Comparison of ENCODE assay signal across 9 cellular contexts in genomic region chr5:153965102-153965645, GRCh38.
DNase-seq lines count a peak whose midpoint lies in the region; ATAC-seq and TF ChIP-seq lines count a peak whose summit lies in the region.
"Had no signal": no experiment of that assay in that cellular context is flagged by ENCODE, and none has a peak within 500 bp of the region (broad histone marks: within the 10 kb centered on the region; RNA-seq: fewer than 3 reads in every experiment).

No MANE protein-coding gene starts in this region.

- H3K36me3 ChIP-seq in H7 (replicated peaks; ENCODE audit: control insufficient read depth, insufficient read depth, low read length): no peaks in the 10 kb centered on the region
- no peaks in the 10 kb centered on the region for H3K36me3 ChIP-seq in left lung

- peaks cover 3 to 5% of the 10 kb centered on the region in 2 donors for H3K4me1 Mint-ChIP-seq in stimulated activated naive B cell treated with anti-CD40 and anti-IgM and Interleukin-4, amounts not matched to agents 10 μg/mL and 1 μg/mL and 100 μg/mL, for 72 hours

- H3K4me3 ChIP-seq in H7 (ENCODE audit: insufficient read depth, low read depth, low read length): peak overlapping the region; percentile 17; the same call in 1 of the 2 replicates
- H3K4me3 ChIP-seq in NB4 (ENCODE audit: low read depth, low read length): no peak overlapping the region
- peak overlapping the region; percentile 47 for H3K4me3 ChIP-seq in coronary artery
- no peak overlapping the region for H3K4me3 ChIP-seq in left lung

- H3K27ac ChIP-seq in coronary artery (no peak overlapping the region), left lung (no peak overlapping the region)

- TF ChIP-seq CTCF in NB4 (IDR thresholded peaks at IDR 0.05; ENCODE audit: low read depth, low read length) (peak; percentile 77), coronary artery (IDR thresholded peaks at IDR 0.05) (peak; percentile 57), left lung (IDR thresholded peaks at IDR 0.05) (peak; percentile 81)

- no peaks in the 10 kb centered on the region for H3K27me3 ChIP-seq in H7 (ENCODE audit: control insufficient read depth, insufficient read depth, low read length)
- H3K27me3 ChIP-seq in left lung: no peaks in the 10 kb centered on the region

- no peak for TF ChIP-seq POLR2A in NB4 (IDR thresholded peaks at IDR 0.05; ENCODE audit: extremely low read depth, insufficient read length)

- intact Hi-C loops in left lung (cut with DNase I): loop anchor here in 1 of 2 donors (5.0 kb wide), 2 partner anchors 468 to 1433 kb away; no protein-coding TSS in a partner anchor

- H3K9me3 ChIP-seq in left lung: no peaks in the 10 kb centered on the region

- DNase-seq in SIG-M5 treated with dmso at 0.1 percent for 504 hours (lab: John Stamatoyannopoulos, UW; ENCODE audit: unreplicated experiment) (peak; percentile 66), SIG-M5 (lab: John Stamatoyannopoulos, UW) (no peak), H7 (peak; percentile 89), NB4 (ENCODE audit: low read depth) (peak; percentile 64), SW 1271 (lab: John Stamatoyannopoulos, UW) (peak; percentile 15 to 59), coronary artery (ENCODE audit: low spot score) (no peak), left lung (no peak)
- peak; percentile 26 for DNase-seq in stimulated activated naive B cell treated with anti-CD40 and anti-IgM and Interleukin-4, amounts not matched to agents 10 μg/mL and 1 μg/mL and 100 μg/mL, for 72 hours

- ATAC-seq in left lung: peak; percentile 97
- ATAC-seq in stimulated activated naive B cell treated with anti-CD40 and anti-IgM and Interleukin-4, amounts not matched to agents 10 μg/mL and 1 μg/mL and 100 μg/mL, for 72 hours (replicated peaks): peak; percentile 75 to 87
- ATAC-seq: naive thymus-derived CD8-positive, alpha-beta T cell had no signal

- H3K9me3 Mint-ChIP-seq in stimulated activated naive B cell treated with anti-CD40 and anti-IgM and Interleukin-4, amounts not matched to agents 10 μg/mL and 1 μg/mL and 100 μg/mL, for 72 hours: no peaks in the 10 kb centered on the region
- H3K9me3 Mint-ChIP-seq: naive thymus-derived CD8-positive, alpha-beta T cell had no signal

- H3K27ac Mint-ChIP-seq in stimulated activated naive B cell treated with anti-CD40 and anti-IgM and Interleukin-4, amounts not matched to agents 10 μg/mL and 1 μg/mL and 100 μg/mL, for 72 hours: no peak overlapping the region

- H3K4me1 ChIP-seq in left lung: no peaks in the 10 kb centered on the region

- H3K27me3 Mint-ChIP-seq in stimulated activated naive B cell treated with anti-CD40 and anti-IgM and Interleukin-4, amounts not matched to agents 10 μg/mL and 1 μg/mL and 100 μg/mL, for 72 hours: peaks cover 16 to 38% of the 10 kb centered on the region in 2 donors

- H3K4me3 Mint-ChIP-seq in stimulated activated naive B cell treated with anti-CD40 and anti-IgM and Interleukin-4, amounts not matched to agents 10 μg/mL and 1 μg/mL and 100 μg/mL, for 72 hours: no peak overlapping the region
- H3K4me3 Mint-ChIP-seq: naive thymus-derived CD8-positive, alpha-beta T cell had no signal

- H3K36me3 Mint-ChIP-seq in stimulated activated naive B cell treated with anti-CD40 and anti-IgM and Interleukin-4, amounts not matched to agents 10 μg/mL and 1 μg/mL and 100 μg/mL, for 72 hours: no peaks in the 10 kb centered on the region
- H3K36me3 Mint-ChIP-seq: naive thymus-derived CD8-positive, alpha-beta T cell had no signal

Comparison
In these comparisons a context has a peak if more than half of its experiments do, and no peak if none do; other contexts are left out.
1. DNase-seq: peak in SIG-M5 treated with dmso at 0.1 percent for 504 hours (single experiment), H7 (single experiment), NB4 (single experiment), SW 1271 (2 of 2) and stimulated activated naive B cell treated with anti-CD40 and anti-IgM and Interleukin-4, amounts not matched to agents 10 μg/mL and 1 μg/mL and 100 μg/mL, for 72 hours (single experiment); none in SIG-M5 (single experiment), coronary artery (single experiment) and left lung (0 of 2).
2. H3K4me3 ChIP-seq: peak in H7 (single experiment) and coronary artery (single experiment); none in NB4 (single experiment) and left lung (0 of 2).
3. Peak in every context shown above with its lines, with median percentiles within 50 percentile points of each other: CTCF ChIP-seq.